In genomic region chr9:95570646-95571045, GRCh38 we compare ENCODE assay signal across 15 cellular contexts. TPM values are rescaled to one million over a fixed set of nuclear protein-coding genes. Genes with fewer than 3 reads are reported as not detected.
DNase-seq lines count a peak whose midpoint lies in the region; ATAC-seq, FAIRE-seq and TF ChIP-seq lines count a peak whose summit lies in the region.
"Had no signal": no experiment of that assay in that cellular context is flagged by ENCODE, and none has a peak within 500 bp of the region (broad histone marks: within the 10 kb centered on the region; RNA-seq: fewer than 3 reads in every experiment).

No MANE protein-coding gene starts in this region.

- no peak for ATAC-seq in activated T-cell treated with anti-CD3 and anti-CD28 coated beads, Interleukin-2, amount 50 U/mL, for 72 hours (replicated peaks in 1 of 2)
- no peak for ATAC-seq in SK-N-SH treated with all-trans-retinoic acid at 6 μM for 48 hours
- ATAC-seq: left cardiac atrium had no signal

- H3K36me3 Mint-ChIP-seq in activated T-cell treated with anti-CD3 and anti-CD28 coated beads, Interleukin-2, amount 50 U/mL, for 72 hours (ENCODE audit: insufficient read depth in 2 of 2) = no peaks in the 10 kb centered on the region
- H3K36me3 Mint-ChIP-seq in astrocyte (ENCODE audit: low read depth, unreplicated experiment) = no peaks in the 10 kb centered on the region

- peaks cover 14% of the 10 kb centered on the region for H3K4me1 ChIP-seq in astrocyte (ENCODE audit: insufficient read depth, low read length)
- H3K4me1 ChIP-seq in HAP-1 = no peaks in the 10 kb centered on the region

- no peak for TF ChIP-seq CTCF in astrocyte (IDR thresholded peaks at IDR 0.05; ENCODE audit: insufficient read depth, low read depth, low read length)

- H3K36me3 ChIP-seq in astrocyte (ENCODE audit: insufficient read depth, low read length) (no peaks in the 10 kb centered on the region), HAP-1 (replicated peaks) (no peaks in the 10 kb centered on the region)
- H3K36me3 ChIP-seq: thoracic aorta had no signal

- peaks cover 27% of the 10 kb centered on the region for H3K27me3 Mint-ChIP-seq in activated T-cell treated with anti-CD3 and anti-CD28 coated beads, Interleukin-2, amount 50 U/mL, for 72 hours (ENCODE audit: low read depth)
- H3K27me3 Mint-ChIP-seq in astrocyte (ENCODE audit: low read depth, unreplicated experiment) = peaks cover 25% of the 10 kb centered on the region

- peak overlapping the region; percentile 88 for H3K4me2 ChIP-seq in astrocyte (ENCODE audit: low read length)
- H3K4me2 ChIP-seq: KMS-11 had no signal

- in situ Hi-C loops in HAP-1 (cut with MboI; ENCODE audit: low sequenced_read_pairs) = no loop called here

- no peaks in the 10 kb centered on the region for H3K79me2 ChIP-seq in astrocyte (ENCODE audit: insufficient read depth, low read length)

- no peak overlapping the region for H3K27ac Mint-ChIP-seq in activated T-cell treated with anti-CD3 and anti-CD28 coated beads, Interleukin-2, amount 50 U/mL, for 72 hours
- peak overlapping the region; percentile 92 for H3K27ac Mint-ChIP-seq in astrocyte (ENCODE audit: unreplicated experiment)
- H3K27ac Mint-ChIP-seq: activated T-cell treated with anti-CD3 and anti-CD28 coated beads, Interleukin-2, amount 50 U/mL, for 24 hours had no signal

- peak overlapping the region; percentile 86 for H2AFZ ChIP-seq in astrocyte (ENCODE audit: low read depth, low read length)

- peak overlapping the region; percentile 47 for H3K9ac ChIP-seq in astrocyte (ENCODE audit: low read length)
- H3K9ac ChIP-seq: KMS-11 had no signal

- H3K9me3 ChIP-seq in astrocyte (ENCODE audit: insufficient read depth, low read depth, low read length) = peaks cover 5% of the 10 kb centered on the region
- no peaks in the 10 kb centered on the region for H3K9me3 ChIP-seq in HAP-1
- H3K9me3 ChIP-seq: thoracic aorta had no signal

- H3K27me3 ChIP-seq in astrocyte (ENCODE audit: insufficient read depth, low read length) (peaks cover 6% of the 10 kb centered on the region), HAP-1 (ENCODE audit: low read depth) (no peaks in the 10 kb centered on the region)

- peak overlapping the region; percentile 29 to 54 for H3K4me3 Mint-ChIP-seq in activated T-cell treated with anti-CD3 and anti-CD28 coated beads, Interleukin-2, amount 50 U/mL, for 72 hours
- H3K4me3 Mint-ChIP-seq in astrocyte (ENCODE audit: unreplicated experiment) = peak overlapping the region; percentile 57

- peak overlapping the region; percentile 54 for H3K27ac ChIP-seq in astrocyte (ENCODE audit: low read depth, low read length)
- H3K27ac ChIP-seq: KMS-11, thoracic aorta had no signal

- no peak for FAIRE-seq in astrocyte (lab: Jason Lieb, UNC)
- FAIRE-seq in GM19239 (lab: Jason Lieb, UNC) = no peak
- FAIRE-seq: A204.1 had no signal

- no peaks in the 10 kb centered on the region for H3K9me3 Mint-ChIP-seq in activated T-cell treated with anti-CD3 and anti-CD28 coated beads, Interleukin-2, amount 50 U/mL, for 72 hours
- peaks cover 8% of the 10 kb centered on the region for H3K9me3 Mint-ChIP-seq in astrocyte (ENCODE audit: unreplicated experiment)
- H3K9me3 Mint-ChIP-seq: activated T-cell treated with anti-CD3 and anti-CD28 coated beads, Interleukin-2, amount 50 U/mL, for 24 hours had no signal

- no peaks in the 10 kb centered on the region for H4K20me1 ChIP-seq in astrocyte (ENCODE audit: insufficient read depth, low read length)

- peaks cover 17% of the 10 kb centered on the region for H3K4me1 Mint-ChIP-seq in activated T-cell treated with anti-CD3 and anti-CD28 coated beads, Interleukin-2, amount 50 U/mL, for 72 hours (ENCODE audit: low read depth)
- H3K4me1 Mint-ChIP-seq in astrocyte (ENCODE audit: low read depth, unreplicated experiment) = peaks cover 14% of the 10 kb centered on the region

- peak overlapping the region; percentile 38 for H3K4me3 ChIP-seq in astrocyte (ENCODE audit: insufficient read depth, low read depth, low read length)
- H3K4me3 ChIP-seq in HAP-1 = no peak overlapping the region

- no peak for DNase-seq in activated T-cell treated with anti-CD3 and anti-CD28 coated beads, Interleukin-2, amount 50 U/mL, for 72 hours
- DNase-seq in activated T-cell treated with anti-CD3 and anti-CD28 coated beads, Interleukin-2, amount 50 U/mL, for 1 hour = no peak
- DNase-seq in astrocyte (ENCODE audit: low read depth) (peak; percentile 53), left kidney (ENCODE audit: low read depth, low spot score) (peak; percentile 20), HAP-1 (ENCODE audit: low spot score in 2 of 2) (no peak), SHP77 (lab: John Stamatoyannopoulos, UW) (no peak), GM19239 (ENCODE audit: insufficient read length, low spot score) (no peak)
- DNase-seq: activated CD4-positive, CD25-positive, alpha-beta regulatory T cell; activated T-cell treated with anti-CD3 and anti-CD28 coated beads, Interleukin-2, amount 50 U/mL, for 24 hours; left cardiac atrium; NCI-H2081 treated with DMSO at 0.1 percent for 48 hours had no signal

TF ChIP-seq in SK-N-SH treated with all-trans-retinoic acid at 6 μM for 48 hours, 23 proteins besides CTCF, POLR2A, EP300 and RAD21:
- TF ChIP-seq PATZ1 (CRISPR knock-in tag; IDR thresholded peaks at IDR 0.05; ENCODE audit: borderline replicate concordance) (no peak), ZNF565 (CRISPR knock-in tag; conservative IDR thresholded peaks at IDR 0.05; ENCODE audit: low read depth) (no peak), CREB5 (CRISPR knock-in tag; IDR thresholded peaks at IDR 0.05; ENCODE audit: low read depth) (no peak), CSRNP3 (CRISPR knock-in tag; IDR thresholded peaks at IDR 0.05) (no peak), CSDC2 (CRISPR knock-in tag; IDR thresholded peaks at IDR 0.05) (no peak), ISL1 (CRISPR knock-in tag; IDR thresholded peaks at IDR 0.05) (no peak)

RNA-seq across cellular contexts. Expression of gene PTCH1, which starts 53.9 kb away (rescaled TPM):
- 10 to 100 TPM in 1 of 2 donors, 1 to 10 TPM in 1; 5.9 to 10.5 TPM for total RNA-seq in activated T-cell treated with anti-CD3 and anti-CD28 coated beads, Interleukin-2, amount 50 U/mL, for 72 hours
- 18.0 and 21.3 TPM in 2 replicates for total RNA-seq in astrocyte

Comparison
In these comparisons a context has a peak if more than half of its experiments do, and no peak if none do; other contexts are left out.
1. DNase-seq: peak in astrocyte (single experiment) and left kidney (single experiment); none in activated T-cell treated with anti-CD3 and anti-CD28 coated beads, Interleukin-2, amount 50 U/mL, for 72 hours (0 of 2), activated T-cell treated with anti-CD3 and anti-CD28 coated beads, Interleukin-2, amount 50 U/mL, for 1 hour (single experiment), HAP-1 (0 of 2), SHP77 (0 of 2) and GM19239 (single experiment).